In the genomic region with DNA sequence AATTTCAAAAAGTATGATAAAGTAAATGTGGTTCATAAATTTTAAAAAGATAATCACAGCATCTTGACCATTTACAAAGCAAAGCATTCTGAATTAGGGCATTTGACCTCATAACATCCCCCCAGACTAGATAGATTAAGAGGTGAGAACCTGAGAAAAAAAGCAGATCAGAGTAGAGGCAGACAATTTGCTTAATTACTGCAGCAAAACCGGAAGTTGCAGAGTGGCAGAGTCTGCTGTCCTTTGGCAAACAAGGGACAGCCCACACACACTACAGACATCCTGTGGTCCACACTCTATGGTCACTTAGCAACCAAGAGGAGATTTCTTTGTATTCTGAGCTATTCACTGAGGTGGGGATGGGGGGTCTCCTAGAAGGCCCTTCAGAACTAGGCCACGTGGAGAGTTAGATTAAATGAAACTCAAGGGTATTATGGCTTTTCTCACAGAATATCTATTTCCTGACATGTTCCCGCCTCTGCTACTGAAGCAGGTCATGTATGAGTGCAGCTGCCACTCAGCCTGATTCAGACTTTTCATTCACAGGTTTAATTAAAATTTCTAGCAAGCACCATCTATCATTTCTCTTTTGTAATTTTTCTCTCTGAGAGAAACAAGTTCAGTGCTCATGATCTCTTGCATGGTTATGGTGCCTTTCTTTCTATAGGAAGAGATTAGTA, we compare ENCODE assay signal across 12 cellular contexts. TPM values are rescaled to one million over a fixed set of nuclear protein-coding genes. Genes with fewer than 3 reads are reported as not detected.
A peak's percentile ranks its signal among the peaks of the same experiment; 100 is the strongest.
DNase-seq lines count a peak whose midpoint lies in the region; ATAC-seq, FAIRE-seq and TF ChIP-seq lines count a peak whose summit lies in the region.
"Had no signal": no experiment of that assay in that cellular context is flagged by ENCODE, and none has a peak within 500 bp of the region (broad histone marks: within the 10 kb centered on the region; RNA-seq: fewer than 3 reads in every experiment).

No MANE protein-coding gene starts in this region.

- CTCF ChIA-PET in activated B cell treated with CpG ODN at 0.5 μM for 24 hours (lab: Charles Lee): no interaction called here
- CTCF ChIA-PET in activated CD4-positive, alpha-beta memory T cell treated with anti-CD3 and anti-CD28 coated beads, Interleukin-2, amount 10 ng/mL, durations not matched to agents 7 days and 5 days (lab: Charles Lee): no interaction called here

- no peaks in the 10 kb centered on the region for H3K36me3 Mint-ChIP-seq in activated B cell treated with CpG ODN at 0.5 μM for 24 hours (ENCODE audit: low read depth)
- no peaks in the 10 kb centered on the region for H3K36me3 Mint-ChIP-seq in activated CD4-positive, alpha-beta memory T cell treated with anti-CD3 and anti-CD28 coated beads, Interleukin-2, amount 10 ng/mL, durations not matched to agents 7 days and 5 days (ENCODE audit: low read depth)
- H3K36me3 Mint-ChIP-seq: activated CD4-positive, alpha-beta memory T cell treated with anti-CD3 and anti-CD28 coated beads for 36 hours had no signal

- POLR2A ChIA-PET in activated B cell treated with CpG ODN at 0.5 μM for 24 hours (lab: Charles Lee): interaction anchor here (0.5 kb wide), 1 partner anchor 48 kb away, joined by 4 read pairs; no protein-coding TSS in a partner anchor
- POLR2A ChIA-PET in activated CD4-positive, alpha-beta memory T cell treated with anti-CD3 and anti-CD28 coated beads, Interleukin-2, amount 10 ng/mL, durations not matched to agents 7 days and 5 days (lab: Charles Lee): interaction anchor here (1.3 kb wide), 1 partner anchor 160 kb away, joined by 3 read pairs; no protein-coding TSS in a partner anchor

- no peak for TF ChIP-seq CTCF in activated B cell treated with CpG ODN at 0.5 μM for 24 hours (IDR thresholded peaks at IDR 0.05)

- peaks cover 7% of the 10 kb centered on the region for H3K4me1 Mint-ChIP-seq in activated B cell treated with CpG ODN at 0.5 μM for 24 hours
- no peaks in the 10 kb centered on the region for H3K4me1 Mint-ChIP-seq in activated CD4-positive, alpha-beta memory T cell treated with anti-CD3 and anti-CD28 coated beads, Interleukin-2, amount 10 ng/mL, durations not matched to agents 7 days and 5 days

- DNase-seq in GM18507 (ENCODE audit: extremely low spot score, insufficient read length, low read depth) (no peak), activated B cell treated with CpG ODN at 0.5 μM for 24 hours (no peak), T-helper 9 cell (no peak), Right ventricle myocardium inferior (ENCODE audit: missing footprints) (no peak), HuH-7.5 (ENCODE audit: low spot score) (no peak)
- DNase-seq in activated CD4-positive, alpha-beta memory T cell treated with anti-CD3 and anti-CD28 coated beads, Interleukin-2, amount 10 ng/mL, durations not matched to agents 7 days and 5 days: no peak
- DNase-seq: activated CD4-positive, alpha-beta memory T cell treated with anti-CD3 and anti-CD28 coated beads for 36 hours; dermis blood vessel endothelial cell; NCI-H187 had no signal

- intact Hi-C loops in activated B cell treated with CpG ODN at 0.5 μM for 24 hours (cut with micrococcal nuclease): no loop called here
- intact Hi-C loops in Right ventricle myocardium inferior (cut with DNase I): no loop called here

- H3K27ac Mint-ChIP-seq in activated B cell treated with CpG ODN at 0.5 μM for 24 hours: no peak overlapping the region
- no peak overlapping the region for H3K27ac Mint-ChIP-seq in activated CD4-positive, alpha-beta memory T cell treated with anti-CD3 and anti-CD28 coated beads, Interleukin-2, amount 10 ng/mL, durations not matched to agents 7 days and 5 days
- H3K27ac Mint-ChIP-seq: activated CD4-positive, alpha-beta memory T cell treated with anti-CD3 and anti-CD28 coated beads for 36 hours had no signal

- H3K4me3 Mint-ChIP-seq in activated B cell treated with CpG ODN at 0.5 μM for 24 hours: no peak overlapping the region
- no peak overlapping the region for H3K4me3 Mint-ChIP-seq in activated CD4-positive, alpha-beta memory T cell treated with anti-CD3 and anti-CD28 coated beads, Interleukin-2, amount 10 ng/mL, durations not matched to agents 7 days and 5 days
- H3K4me3 Mint-ChIP-seq: activated CD4-positive, alpha-beta memory T cell treated with anti-CD3 and anti-CD28 coated beads for 36 hours had no signal

- peak; percentile 86 for FAIRE-seq in GM18507 (lab: Jason Lieb, UNC)
- FAIRE-seq: keratinocyte had no signal

- no peaks in the 10 kb centered on the region for H3K9me3 Mint-ChIP-seq in activated B cell treated with CpG ODN at 0.5 μM for 24 hours
- no peaks in the 10 kb centered on the region for H3K9me3 Mint-ChIP-seq in activated CD4-positive, alpha-beta memory T cell treated with anti-CD3 and anti-CD28 coated beads, Interleukin-2, amount 10 ng/mL, durations not matched to agents 7 days and 5 days
- H3K9me3 Mint-ChIP-seq: activated CD4-positive, alpha-beta memory T cell treated with anti-CD3 and anti-CD28 coated beads for 36 hours had no signal

- peak; percentile 92 for ATAC-seq in GM21423 (IDR thresholded peaks at IDR 0.05; ENCODE audit: unreplicated experiment)
- ATAC-seq in HG03280 (IDR thresholded peaks at IDR 0.05; ENCODE audit: unreplicated experiment): peak; percentile 84
- ATAC-seq in activated B cell treated with CpG ODN at 0.5 μM for 24 hours (ENCODE audit: low read depth): peak; percentile 31
- ATAC-seq in Right ventricle myocardium inferior: no peak

- peaks cover 3% of the 10 kb centered on the region for H3K27me3 Mint-ChIP-seq in activated B cell treated with CpG ODN at 0.5 μM for 24 hours
- H3K27me3 Mint-ChIP-seq in activated CD4-positive, alpha-beta memory T cell treated with anti-CD3 and anti-CD28 coated beads, Interleukin-2, amount 10 ng/mL, durations not matched to agents 7 days and 5 days: peaks cover 10% of the 10 kb centered on the region

RNA-seq across cellular contexts. Expression of a gene that starts 48.5 kb away (rescaled TPM):
- 16.9 and 22.1 TPM in 2 replicates for total RNA-seq in activated B cell treated with CpG ODN at 0.5 μM for 24 hours
- 24.9 TPM for total RNA-seq in Right ventricle myocardium inferior
- 10 to 100 TPM; 26.9 to 27.5 TPM for total RNA-seq in activated CD4-positive, alpha-beta memory T cell treated with anti-CD3 and anti-CD28 coated beads, Interleukin-2, amount 10 ng/mL, durations not matched to agents 7 days and 5 days
